1 cellular context compared by ENCODE assay signal in the genomic region with DNA sequence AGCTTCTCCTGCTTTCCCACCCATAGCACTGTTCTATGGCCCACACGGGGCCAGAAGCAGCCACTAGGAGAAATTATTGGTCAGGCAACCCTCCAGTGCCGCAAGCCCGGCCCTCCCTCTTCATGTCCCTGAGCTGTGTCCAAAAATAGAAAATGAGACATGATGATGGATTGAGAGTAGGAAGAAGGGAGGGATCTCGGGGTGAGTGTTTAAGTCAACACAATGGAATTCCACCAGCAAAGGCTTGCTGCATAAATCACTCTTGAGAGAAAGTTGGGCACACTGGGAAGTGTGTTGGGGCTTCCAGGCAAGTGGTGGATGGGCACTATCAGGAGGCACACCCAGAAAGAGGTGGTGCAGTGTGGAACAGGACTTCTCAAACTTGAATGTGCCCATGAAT.
TF ChIP-seq lines count a peak whose summit lies in the region.

No MANE protein-coding gene starts in this region.

TF ChIP-seq in HEK293, 187 proteins besides CTCF, POLR2A, EP300 and RAD21 (continued from another document):
- TF ChIP-seq, protein P1, sequence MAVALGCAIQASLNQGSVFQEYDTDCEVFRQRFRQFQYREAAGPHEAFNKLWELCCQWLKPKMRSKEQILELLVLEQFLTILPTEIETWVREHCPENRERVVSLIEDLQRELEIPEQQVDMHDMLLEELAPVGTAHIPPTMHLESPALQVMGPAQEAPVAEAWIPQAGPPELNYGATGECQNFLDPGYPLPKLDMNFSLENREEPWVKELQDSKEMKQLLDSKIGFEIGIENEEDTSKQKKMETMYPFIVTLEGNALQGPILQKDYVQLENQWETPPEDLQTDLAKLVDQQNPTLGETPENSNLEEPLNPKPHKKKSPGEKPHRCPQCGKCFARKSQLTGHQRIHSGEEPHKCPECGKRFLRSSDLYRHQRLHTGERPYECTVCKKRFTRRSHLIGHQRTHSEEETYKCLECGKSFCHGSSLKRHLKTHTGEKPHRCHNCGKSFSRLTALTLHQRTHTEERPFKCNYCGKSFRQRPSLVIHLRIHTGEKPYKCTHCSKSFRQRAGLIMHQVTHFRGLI (tag by site-specific recombination; IDR thresholded peaks at IDR 0.05) = peak; percentile 89
- TF ChIP-seq, protein P2, sequence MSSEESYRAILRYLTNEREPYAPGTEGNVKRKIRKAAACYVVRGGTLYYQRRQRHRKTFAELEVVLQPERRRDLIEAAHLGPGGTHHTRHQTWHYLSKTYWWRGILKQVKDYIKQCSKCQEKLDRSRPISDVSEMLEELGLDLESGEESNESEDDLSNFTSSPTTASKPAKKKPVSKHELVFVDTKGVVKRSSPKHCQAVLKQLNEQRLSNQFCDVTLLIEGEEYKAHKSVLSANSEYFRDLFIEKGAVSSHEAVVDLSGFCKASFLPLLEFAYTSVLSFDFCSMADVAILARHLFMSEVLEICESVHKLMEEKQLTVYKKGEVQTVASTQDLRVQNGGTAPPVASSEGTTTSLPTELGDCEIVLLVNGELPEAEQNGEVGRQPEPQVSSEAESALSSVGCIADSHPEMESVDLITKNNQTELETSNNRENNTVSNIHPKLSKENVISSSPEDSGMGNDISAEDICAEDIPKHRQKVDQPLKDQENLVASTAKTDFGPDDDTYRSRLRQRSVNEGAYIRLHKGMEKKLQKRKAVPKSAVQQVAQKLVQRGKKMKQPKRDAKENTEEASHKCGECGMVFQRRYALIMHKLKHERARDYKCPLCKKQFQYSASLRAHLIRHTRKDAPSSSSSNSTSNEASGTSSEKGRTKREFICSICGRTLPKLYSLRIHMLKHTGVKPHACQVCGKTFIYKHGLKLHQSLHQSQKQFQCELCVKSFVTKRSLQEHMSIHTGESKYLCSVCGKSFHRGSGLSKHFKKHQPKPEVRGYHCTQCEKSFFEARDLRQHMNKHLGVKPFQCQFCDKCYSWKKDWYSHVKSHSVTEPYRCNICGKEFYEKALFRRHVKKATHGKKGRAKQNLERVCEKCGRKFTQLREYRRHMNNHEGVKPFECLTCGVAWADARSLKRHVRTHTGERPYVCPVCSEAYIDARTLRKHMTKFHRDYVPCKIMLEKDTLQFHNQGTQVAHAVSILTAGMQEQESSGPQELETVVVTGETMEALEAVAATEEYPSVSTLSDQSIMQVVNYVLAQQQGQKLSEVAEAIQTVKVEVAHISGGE (tag by site-specific recombination; conservative IDR thresholded peaks at IDR 0.05; ENCODE audit: low read depth) = no peak
